10 cellular contexts compared by ENCODE assay signal in the genomic region with DNA sequence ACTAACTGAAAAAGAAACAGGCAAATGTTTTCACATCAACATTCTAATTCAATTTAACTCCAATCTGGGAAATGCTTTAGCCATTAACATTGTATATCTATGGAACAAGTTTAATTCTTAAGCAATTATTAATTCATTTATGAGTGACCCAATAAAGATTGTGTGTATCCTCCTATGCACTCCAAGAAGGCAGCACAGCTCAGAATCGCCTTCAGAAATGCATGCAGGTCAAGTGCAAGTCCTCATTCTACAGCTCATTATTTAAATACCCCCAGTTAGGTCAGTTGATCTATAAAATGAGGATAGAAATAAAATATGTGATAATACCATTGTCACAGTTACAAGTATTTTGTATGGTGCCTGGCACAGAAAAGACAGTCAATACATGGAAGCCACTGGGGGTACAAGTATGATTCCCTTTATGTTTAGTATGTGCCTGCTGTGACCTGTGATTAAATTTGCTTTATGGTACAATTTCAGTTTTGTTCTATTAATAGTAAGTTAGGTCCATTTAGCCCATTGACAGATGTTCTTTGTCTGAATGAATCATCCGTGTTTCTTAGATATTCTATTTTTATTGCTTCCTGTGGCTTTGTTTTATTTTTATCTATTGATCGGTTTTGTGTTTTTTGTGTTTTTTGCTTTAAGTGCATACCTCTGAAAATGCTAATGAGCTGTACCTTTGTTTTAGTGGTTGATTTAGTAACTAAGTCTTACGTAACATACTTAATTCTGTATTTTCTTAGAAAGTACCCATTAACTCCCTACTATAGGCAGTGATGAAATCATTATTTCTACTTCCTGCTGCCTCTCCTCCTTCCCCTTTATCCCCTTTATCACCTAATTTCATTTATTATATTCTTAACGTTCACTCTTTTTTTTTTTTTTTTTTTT. TPM values are rescaled to one million over a fixed set of nuclear protein-coding genes. Genes with fewer than 3 reads are reported as not detected.
DNase-seq lines count a peak whose midpoint lies in the region; ATAC-seq lines count a peak whose summit lies in the region.
"Had no signal": no experiment of that assay in that cellular context is flagged by ENCODE, and none has a peak within 500 bp of the region (broad histone marks: within the 10 kb centered on the region; RNA-seq: fewer than 3 reads in every experiment).

No MANE protein-coding gene starts in this region.

- ATAC-seq in GM18909 (IDR thresholded peaks at IDR 0.05; ENCODE audit: poor library complexity, unreplicated experiment) (peak; percentile 68), HG02571 (IDR thresholded peaks at IDR 0.05; ENCODE audit: unreplicated experiment) (peak; percentile 58), HG03571 (IDR thresholded peaks at IDR 0.05; ENCODE audit: unreplicated experiment) (peak; percentile 70), GM19023 (IDR thresholded peaks at IDR 0.05; ENCODE audit: unreplicated experiment) (no peak)

- DNase-seq in foreskin melanocyte: peak; percentile 20
- no peak for DNase-seq in H4 (ENCODE audit: low spot score)
- DNase-seq in NCI-H2029 (lab: John Stamatoyannopoulos, UW): no peak
- DNase-seq in superior temporal gyrus (ENCODE audit: extremely low spot score): no peak
- DNase-seq: activated CD4-positive, alpha-beta T cell treated with anti-CD3 and anti-CD28 coated beads, Interleukin-2, amount 50 U/mL, for 1 hour; esophagus squamous epithelium had no signal

RNA-seq across cellular contexts. Expression of a gene that starts 42.8 kb away (rescaled TPM):
- total RNA-seq in H4 (2014; rRNA removed; shearing (Covaris generic)): not detected in 2 replicates
